ENCODE assay signal across 10 cellular contexts in the genomic region with DNA sequence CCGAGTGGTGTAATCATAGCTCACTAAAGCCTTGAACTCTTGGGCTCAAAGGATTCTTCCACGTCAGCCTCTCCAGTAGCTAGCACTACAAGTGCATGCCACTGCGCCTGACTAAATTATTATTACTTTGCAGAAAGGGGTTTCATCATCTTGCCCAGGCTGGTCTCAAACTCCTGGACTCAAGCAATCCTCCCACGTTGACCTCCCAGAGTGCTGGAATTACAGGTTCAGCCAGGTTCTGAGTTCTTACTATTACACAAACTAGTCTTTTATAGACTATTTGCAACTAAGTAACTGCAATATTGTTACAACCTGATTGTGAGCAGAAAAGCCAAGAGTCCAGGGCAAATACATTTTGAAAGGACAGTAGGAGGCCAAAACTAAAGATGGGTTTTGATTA.
"Had no signal": no experiment of that assay in that cellular context is flagged by ENCODE, and none has a peak within 500 bp of the region (broad histone marks: within the 10 kb centered on the region; RNA-seq: fewer than 3 reads in every experiment).

No MANE protein-coding gene starts in this region.

- H3K4me2 ChIP-seq: GM23338 had no signal

- H3K27ac ChIP-seq: GM23248 had no signal

- H3K36me3 ChIP-seq: HAP-1 had no signal

- H2AFZ ChIP-seq: GM23248, GM23338 had no signal

- H3K4me3 Mint-ChIP-seq: GM23338, H9, HFFc6 had no signal

- H3K4me3 ChIP-seq: GM23248, GM23338, HAP-1 had no signal

- H3K9me3 ChIP-seq: HAP-1 had no signal

- H3K9ac ChIP-seq: GM23248 had no signal

- DNase-seq: GOT3, H7, H9, HCEC 1CT had no signal

- FAIRE-seq: H1, H54 had no signal

- H3K9me3 Mint-ChIP-seq: GM23338, HFFc6 had no signal

- H3K27ac Mint-ChIP-seq: GM23338, H9, HFFc6 had no signal
